In genomic region chr1:119611701-119612113, GRCh38 we compare ENCODE assay signal across 8 cellular contexts. TPM values are rescaled to one million over a fixed set of nuclear protein-coding genes. Genes with fewer than 3 reads are reported as not detected.
A peak's percentile ranks its signal among the peaks of the same experiment; 100 is the strongest.
DNase-seq lines count a peak whose midpoint lies in the region; ATAC-seq and TF ChIP-seq lines count a peak whose summit lies in the region.

No MANE protein-coding gene starts in this region.

- no peaks in the 10 kb centered on the region for H3K36me3 Mint-ChIP-seq in HFFc6 (ENCODE audit: low read depth)
- no peaks in the 10 kb centered on the region for H3K36me3 Mint-ChIP-seq in activated CD4-positive, alpha-beta memory T cell treated with anti-CD3 and anti-CD28 coated beads for 36 hours

- H2AK5ac ChIP-seq in mesenchymal stem cell (ENCODE audit: low read length, severe bottlenecking): peak overlapping the region; percentile 78

- no peaks in the 10 kb centered on the region for H3K27me3 Mint-ChIP-seq in HFFc6 (ENCODE audit: insufficient read depth)
- peaks cover 2% of the 10 kb centered on the region for H3K27me3 Mint-ChIP-seq in activated CD4-positive, alpha-beta memory T cell treated with anti-CD3 and anti-CD28 coated beads for 36 hours

- H3K4me1 ChIP-seq in mesenchymal stem cell (ENCODE audit: control insufficient read depth, insufficient read depth, low read depth, low read length): peaks cover 10% of the 10 kb centered on the region

- H3K4me1 Mint-ChIP-seq in HFFc6 (ENCODE audit: low read depth): no peaks in the 10 kb centered on the region
- H3K4me1 Mint-ChIP-seq in activated CD4-positive, alpha-beta memory T cell treated with anti-CD3 and anti-CD28 coated beads for 36 hours (ENCODE audit: low read depth): no peaks in the 10 kb centered on the region

- no peak overlapping the region for H3K23ac ChIP-seq in mesenchymal stem cell (ENCODE audit: low read length in 2 of 2)

- POLR2A ChIA-PET in activated CD4-positive, alpha-beta memory T cell treated with anti-CD3 and anti-CD28 coated beads for 36 hours (lab: Charles Lee): no interaction called here

- no peak overlapping the region for H3K18ac ChIP-seq in mesenchymal stem cell (ENCODE audit: low read depth in 1 of 2, low read length in 2 of 2)

- H2BK15ac ChIP-seq in mesenchymal stem cell (ENCODE audit: low read depth, poor library complexity, severe bottlenecking): no peak overlapping the region

- H3K36me3 ChIP-seq in mesenchymal stem cell (ENCODE audit: control insufficient read depth in 1 of 2, insufficient read depth in 2 of 2, low read depth in 1 of 2, low read length in 2 of 2): no peaks in the 10 kb centered on the region

- 21% methylated on average over 8 of the region's 8 CpGs for WGBS in mesenchymal stem cell

- no peak overlapping the region for H3K27ac Mint-ChIP-seq in HFFc6
- no peak overlapping the region for H3K27ac Mint-ChIP-seq in activated CD4-positive, alpha-beta memory T cell treated with anti-CD3 and anti-CD28 coated beads for 36 hours

- no peak overlapping the region for H2BK12ac ChIP-seq in mesenchymal stem cell (ENCODE audit: low read length in 2 of 2)

- H3K4me2 ChIP-seq in mesenchymal stem cell (ENCODE audit: low read length, poor library complexity, severe bottlenecking): no peak overlapping the region

- H3K9ac ChIP-seq in mesenchymal stem cell (ENCODE audit: low read length): no peak overlapping the region

- H3K9me3 ChIP-seq in mesenchymal stem cell (ENCODE audit: control insufficient read depth, low read length): no peaks in the 10 kb centered on the region

- ATAC-seq in GM18861 (IDR thresholded peaks at IDR 0.05; ENCODE audit: unreplicated experiment): no peak

- intact Hi-C loops in activated CD4-positive, alpha-beta memory T cell treated with anti-CD3 and anti-CD28 coated beads for 36 hours (cut with micrococcal nuclease): no loop called here

- H3K79me1 ChIP-seq in mesenchymal stem cell (replicated peaks; ENCODE audit: low read length, poor library complexity, severe bottlenecking): peaks cover 1% of the 10 kb centered on the region

- DNase-seq in COLO668 (lab: John Stamatoyannopoulos, UW; ENCODE audit: unreplicated experiment): peak; percentile 89
- DNase-seq in HFFc6: no peak
- peak; percentile 43 for DNase-seq in NCI-H460 (ENCODE audit: extremely low read depth, low read depth)
- peak; percentile 80 for DNase-seq in activated CD4-positive, alpha-beta memory T cell treated with anti-CD3 and anti-CD28 coated beads for 36 hours
- peak; percentile 15 for DNase-seq in effector CD8-positive, alpha-beta T cell (lab: John Stamatoyannopoulos, UW)
- DNase-seq in mesenchymal stem cell: peak; percentile 43
- peak; percentile 8 to 14 for DNase-seq in stimulated activated CD8-positive, alpha-beta memory T cell treated with anti-CD3 and anti-CD28 coated beads, Interleukin-7, amount 100 ng/mL, for 1 hour (ENCODE audit: low read depth in 2 of 2)

- TF ChIP-seq CTCF in HFFc6 (IDR thresholded peaks at IDR 0.05): peak; percentile 94

- H3K9me3 Mint-ChIP-seq in HFFc6: no peaks in the 10 kb centered on the region
- H3K9me3 Mint-ChIP-seq in activated CD4-positive, alpha-beta memory T cell treated with anti-CD3 and anti-CD28 coated beads for 36 hours: no peaks in the 10 kb centered on the region

- H3K27me3 ChIP-seq in mesenchymal stem cell (ENCODE audit: control insufficient read depth in 1 of 2, insufficient read depth in 1 of 2, low read length in 2 of 2): peaks cover 6 to 7% of the 10 kb centered on the region in 2 experiments

- no peak overlapping the region for H3K4me3 Mint-ChIP-seq in HFFc6
- no peak overlapping the region for H3K4me3 Mint-ChIP-seq in activated CD4-positive, alpha-beta memory T cell treated with anti-CD3 and anti-CD28 coated beads for 36 hours

- CTCF ChIA-PET in activated CD4-positive, alpha-beta memory T cell treated with anti-CD3 and anti-CD28 coated beads for 36 hours (lab: Charles Lee): interaction anchor here (0.7 to 7.0 kb wide), 7 partner anchors 12 to 100 kb away, joined by 3 to 110 read pairs (median 4); partner anchors contain the start of genes PHGDH and ZNF697

- no peak overlapping the region for H3K4ac ChIP-seq in mesenchymal stem cell (ENCODE audit: low read depth in 1 of 2, low read length in 2 of 2)

- H4K91ac ChIP-seq in mesenchymal stem cell (ENCODE audit: low read length): peak overlapping the region; percentile 2

- H2BK5ac ChIP-seq in mesenchymal stem cell (ENCODE audit: low read depth, low read length, poor library complexity, severe bottlenecking): no peak overlapping the region

- no peak overlapping the region for H2AFZ ChIP-seq in mesenchymal stem cell (ENCODE audit: low read depth, low read length)

- H2BK120ac ChIP-seq in mesenchymal stem cell (ENCODE audit: low read depth, low read length): no peak overlapping the region

- peak overlapping the region; percentile 21 for H4K8ac ChIP-seq in mesenchymal stem cell (ENCODE audit: low read length)

- H3K4me3 ChIP-seq in mesenchymal stem cell (ENCODE audit: insufficient read depth in 1 of 2, low read depth in 1 of 2, low read length in 2 of 2): no peak overlapping the region

- H3K27ac ChIP-seq in mesenchymal stem cell (ENCODE audit: low read length, poor library complexity, severe bottlenecking): no peak overlapping the region

- no peak overlapping the region for H3K14ac ChIP-seq in mesenchymal stem cell (ENCODE audit: low read length in 2 of 2)

RNA-seq across cellular contexts. Expression of gene ZNF697, which starts 36.4 kb away (rescaled TPM):
- total RNA-seq in HFFc6 (2021; fragmentation: NEBNext Ultra II Directional; extraction: Animal tissue kit (Norgen Biotek cat#: 25700)): 1 to 10 TPM; 7.5 to 8.5 (median 8.1) TPM
- total RNA-seq in NCI-H460 (2014; rRNA removed; shearing (Covaris generic)): 1.8 and 3.2 TPM in 2 replicates
- polyA plus RNA-seq in NCI-H460 (2014; cell fraction: nucleus; rRNA removed): 0.55 and 0.67 TPM in 2 replicates
- under 1 TPM; 0.62 to 0.68 TPM for total RNA-seq in activated CD4-positive, alpha-beta memory T cell treated with anti-CD3 and anti-CD28 coated beads for 36 hours
- polyA plus RNA-seq in mesenchymal stem cell (2013, experiment 1 of 2): 6.4 TPM
- polyA plus RNA-seq in mesenchymal stem cell (2013, experiment 2 of 2): 6.3 TPM
